ENCODE assay signal across 1 cellular context in the genomic region with DNA sequence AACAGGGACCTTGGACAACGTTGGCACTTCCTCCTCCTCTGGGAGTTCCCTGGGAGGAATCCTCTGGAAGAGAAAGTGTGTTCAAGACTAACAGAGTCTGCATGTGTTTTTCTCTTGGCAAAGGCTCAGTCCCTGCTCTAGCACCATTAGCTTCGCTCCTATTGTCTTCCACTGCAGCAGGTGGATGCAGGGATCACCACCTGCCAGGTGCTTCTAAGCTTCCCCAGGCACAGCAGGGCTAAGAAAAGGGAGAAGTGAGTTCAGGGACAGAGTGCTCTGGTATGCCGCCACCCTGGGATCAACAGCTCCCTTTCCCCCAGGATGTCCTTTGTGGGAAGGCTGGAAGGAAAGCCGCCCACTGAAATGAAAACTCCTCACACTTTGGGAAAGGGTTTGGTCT.
TF ChIP-seq lines count a peak whose summit lies in the region.

No MANE protein-coding gene starts in this region.

TF ChIP-seq in H1, 55 proteins besides CTCF, POLR2A, EP300 and RAD21:
- TF ChIP-seq, protein P1, sequence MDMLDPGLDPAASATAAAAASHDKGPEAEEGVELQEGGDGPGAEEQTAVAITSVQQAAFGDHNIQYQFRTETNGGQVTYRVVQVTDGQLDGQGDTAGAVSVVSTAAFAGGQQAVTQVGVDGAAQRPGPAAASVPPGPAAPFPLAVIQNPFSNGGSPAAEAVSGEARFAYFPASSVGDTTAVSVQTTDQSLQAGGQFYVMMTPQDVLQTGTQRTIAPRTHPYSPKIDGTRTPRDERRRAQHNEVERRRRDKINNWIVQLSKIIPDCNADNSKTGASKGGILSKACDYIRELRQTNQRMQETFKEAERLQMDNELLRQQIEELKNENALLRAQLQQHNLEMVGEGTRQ (IDR thresholded peaks at IDR 0.05; ENCODE audit: low read length), result no peak
- TF ChIP-seq TCF12 (IDR thresholded peaks at IDR 0.05; ENCODE audit: low read depth, low read length), result 0 out of 2 replicates have a peak, but pooled peaks have one; percentile 51
